In the genomic region with DNA sequence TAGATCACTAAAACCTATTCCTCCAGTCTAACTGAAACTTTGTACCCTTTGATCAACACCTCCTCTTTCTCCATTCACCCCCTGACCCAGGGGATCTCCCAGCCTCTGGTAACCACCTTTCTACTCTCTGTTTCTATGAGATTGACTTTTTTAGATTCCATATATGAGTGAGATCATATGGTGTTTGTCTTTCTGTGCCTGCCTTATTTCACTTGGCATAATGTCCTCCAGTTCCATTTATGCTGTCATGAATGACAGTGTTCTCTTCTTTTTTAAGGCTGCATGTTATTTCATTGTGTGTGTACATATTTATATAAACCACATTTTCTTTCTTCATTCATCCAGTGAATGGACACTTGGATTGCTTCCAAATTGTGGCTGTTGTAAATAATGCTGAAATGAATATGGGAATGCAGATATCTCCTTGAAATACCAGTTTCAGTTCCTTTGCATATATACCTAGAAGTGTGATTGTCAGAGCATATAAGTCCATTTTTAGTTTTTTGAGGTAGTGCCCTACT, we compare ENCODE assay signal across 10 cellular contexts. TPM values are rescaled to one million over a fixed set of nuclear protein-coding genes. Genes with fewer than 3 reads are reported as not detected.
A peak's percentile ranks its signal among the peaks of the same experiment; 100 is the strongest.
DNase-seq lines count a peak whose midpoint lies in the region; ATAC-seq lines count a peak whose summit lies in the region.
"Had no signal": no experiment of that assay in that cellular context is flagged by ENCODE, and none has a peak within 500 bp of the region (broad histone marks: within the 10 kb centered on the region; RNA-seq: fewer than 3 reads in every experiment).

No MANE protein-coding gene starts in this region.

- peak; percentile 81 for ATAC-seq in GM21723 (IDR thresholded peaks at IDR 0.05; ENCODE audit: unreplicated experiment)
- ATAC-seq in HG03521 (IDR thresholded peaks at IDR 0.05; ENCODE audit: unreplicated experiment) = peak; percentile 74
- no peak for ATAC-seq in esophagus mucosa
- ATAC-seq: effector memory CD8-positive, alpha-beta T cell had no signal

- DNase-seq in activated CD4-positive, alpha-beta T cell treated with anti-CD3 and anti-CD28 coated beads for 48 hours = peak; percentile 64
- no peak for DNase-seq in activated CD4-positive, alpha-beta T cell treated with anti-CD3 and anti-CD28 coated beads for 4 hours
- DNase-seq in stimulated activated CD4-positive, alpha-beta T cell treated with anti-CD3 and anti-CD28 coated beads, Interleukin-2, amount 100 ng/mL, for 24 hours = peak; percentile 28 to 36
- DNase-seq in SIG-M5 (lab: John Stamatoyannopoulos, UW) (no peak), A172 (ENCODE audit: low spot score) (no peak)
- DNase-seq: effector memory CD8-positive, alpha-beta T cell; mesenchymal stem cell had no signal

RNA-seq across cellular contexts. Expression of a gene that starts 57.7 kb away (rescaled TPM):
- total RNA-seq in A172 (2014; rRNA removed; shearing (Covaris generic)) = 12.1 and 25.4 TPM in 2 replicates
- 6.3 TPM for total RNA-seq in esophagus mucosa

Comparison
In these comparisons a context has a peak if more than half of its experiments do, and no peak if none do; other contexts are left out.
1. DNase-seq: peak in activated CD4-positive, alpha-beta T cell treated with anti-CD3 and anti-CD28 coated beads for 48 hours (single experiment) and stimulated activated CD4-positive, alpha-beta T cell treated with anti-CD3 and anti-CD28 coated beads, Interleukin-2, amount 100 ng/mL, for 24 hours (2 of 2); none in activated CD4-positive, alpha-beta T cell treated with anti-CD3 and anti-CD28 coated beads for 4 hours (0 of 2), SIG-M5 (single experiment) and A172 (single experiment).